ENCODE assay signal across 8 cellular contexts in the genomic region with DNA sequence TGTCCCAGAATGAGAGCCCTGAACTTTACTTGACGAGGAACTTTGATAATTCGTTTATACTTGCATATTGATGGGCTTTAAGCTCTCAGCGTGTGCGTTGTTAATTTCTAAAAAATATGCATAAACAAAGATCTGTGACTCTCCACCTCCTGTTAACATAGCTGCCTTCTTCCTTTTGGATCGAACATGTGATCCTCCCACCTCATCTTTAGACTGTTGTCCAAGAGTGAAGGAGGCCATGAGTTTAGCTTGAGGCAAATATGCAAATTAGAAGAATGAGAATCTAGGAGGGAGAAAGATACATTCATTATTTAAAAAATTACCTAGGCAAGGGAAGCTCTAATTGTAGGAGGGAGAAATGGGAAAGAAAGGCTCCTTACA. TPM values are rescaled to one million over a fixed set of nuclear protein-coding genes. Genes with fewer than 3 reads are reported as not detected.
DNase-seq lines count a peak whose midpoint lies in the region; ATAC-seq, FAIRE-seq and TF ChIP-seq lines count a peak whose summit lies in the region.

No MANE protein-coding gene starts in this region.

- no peak for TF ChIP-seq EP300 in H1 (IDR thresholded peaks at IDR 0.05; ENCODE audit: borderline replicate concordance in 1 of 2, low read depth in 2 of 2, low read length in 2 of 2)

- POLR2A ChIA-PET in PC-3 (lab: Charles Lee; ENCODE audit: unreplicated experiment) = interaction anchor here (0.7 kb wide), 1 partner anchor 10 kb away, joined by 4 read pairs; no protein-coding TSS in a partner anchor
- POLR2A ChIA-PET in H1 (lab: Charles Lee; ENCODE audit: partially characterized antibody) = interaction anchor here (0.6 to 1.9 kb wide), 6 partner anchors 9 to 143 kb away, joined by 3 to 6 read pairs (median 3); a partner anchor contains a TSS

- H4K20me1 ChIP-seq in PC-3 (ENCODE audit: low read length) (no peaks in the 10 kb centered on the region), H1 (replicated peaks in 1 of 2; ENCODE audit: control insufficient read depth in 1 of 2, insufficient read depth in 2 of 2, low read length in 2 of 2) (no peaks in the 10 kb centered on the region), neural progenitor cell (ENCODE audit: low read depth) (no peaks in the 10 kb centered on the region)

- H3K79me1 ChIP-seq in H1 (ENCODE audit: low read depth, low read length) = no peaks in the 10 kb centered on the region; the same call in 1 of the 2 replicates

- no peak overlapping the region for H4K91ac ChIP-seq in H1 (replicated peaks; ENCODE audit: insufficient read length, low read length)

- CTCF ChIA-PET in PC-3 (lab: Charles Lee) (interaction anchor here (0.6 kb wide), 1 partner anchor 96 kb away, joined by 4 read pairs; no protein-coding TSS in a partner anchor), H1 (lab: Charles Lee; ENCODE audit: partially characterized antibody) (interaction anchor here (0.6 to 1.4 kb wide), 7 partner anchors 20 to 1556 kb away, joined by 3 to 6 read pairs (median 3); no protein-coding TSS in a partner anchor)

- 0 out of 2 replicates have a peak, but pooled peaks have one; percentile 4 for ATAC-seq in PC-3
- no peak for ATAC-seq in left colon
- ATAC-seq in HG03460 (IDR thresholded peaks at IDR 0.05; ENCODE audit: unreplicated experiment) = no peak

- H2BK15ac ChIP-seq in H1 (ENCODE audit: low read length) = no peak overlapping the region

- H2BK12ac ChIP-seq in H1 (ENCODE audit: low read depth, low read length) = no peak overlapping the region

- H3K23ac ChIP-seq in H1 (ENCODE audit: insufficient read length) = no peak overlapping the region

- TF ChIP-seq POLR2A in H1 (IDR thresholded peaks at IDR 0.05; ENCODE audit: control extremely low read depth in 1 of 2, low read depth in 2 of 2, low read length in 2 of 2) = no peak

- H3K9ac ChIP-seq in PC-3 (ENCODE audit: low read length) (peak overlapping the region; percentile 81), H1 (replicated peaks in 1 of 4; ENCODE audit: extremely low read depth in 1 of 4, low read depth in 3 of 4, low read length in 3 of 4) (peak overlapping the region; percentile 62 to 91 (median 77); a peak in 6 of 7 replicates), neural progenitor cell (peak overlapping the region; percentile 74)

- 25% methylated on average over 5 of the region's 5 CpGs; no CpG with 5 or more reads in 1 of the 2 experiments for WGBS in H1 (ENCODE audit: extremely low coverage in 1 of 2, insufficient coverage in 1 of 2, insufficient read length in 1 of 2, insufficient replicate concordance in 2 of 2, low coverage in 1 of 2, low lambda C conversion rate in 2 of 2, missing lambda C conversion rate in 1 of 2), 2 experiments

- H3K36me3 ChIP-seq in PC-3 (ENCODE audit: low read depth, low read length) (no peaks in the 10 kb centered on the region), H1 (ENCODE audit: control insufficient read depth in 2 of 4, insufficient read depth in 4 of 4, low read length in 3 of 4) (no peaks in the 10 kb centered on the region), neural progenitor cell (no peaks in the 10 kb centered on the region)

- H3K27me3 ChIP-seq in PC-3 (ENCODE audit: low read length) (no peaks in the 10 kb centered on the region), H1 (replicated peaks in 1 of 4; ENCODE audit: control insufficient read depth in 3 of 4, extremely low read depth in 1 of 4, insufficient read depth in 3 of 4, low read length in 3 of 4) (no peaks in the 10 kb centered on the region), neural progenitor cell (peaks cover 4% of the 10 kb centered on the region)

- no peak overlapping the region for H3K18ac ChIP-seq in H1 (ENCODE audit: extremely low read depth, low read length)

- H3K4me2 ChIP-seq in PC-3 (ENCODE audit: low read length) (peak overlapping the region; percentile 88), H1 (ENCODE audit: insufficient read depth in 1 of 2, low read depth in 2 of 2, low read length in 2 of 2) (peak overlapping the region; percentile 80 to 85), neural progenitor cell (peak overlapping the region; percentile 90)

- peaks cover 32% of the 10 kb centered on the region for H3K79me2 ChIP-seq in PC-3 (ENCODE audit: low read length)
- H3K79me2 ChIP-seq in H1 (ENCODE audit: control insufficient read depth in 1 of 2, insufficient read depth in 2 of 2, low read length in 2 of 2) = no peaks in the 10 kb centered on the region
- peaks cover 11% of the 10 kb centered on the region for H3K79me2 ChIP-seq in neural progenitor cell (ENCODE audit: low read depth)

- intact Hi-C loops in PC-3 (cut with micrococcal nuclease) = no loop called here
- intact Hi-C loops in left colon (cut with DNase I, micrococcal nuclease) = no loop called here

- H3K4me3 ChIP-seq in PC-3 (ENCODE audit: low read length) = peak overlapping the region; percentile 86
- H3K4me3 ChIP-seq in H1 (ENCODE audit: extremely low read depth in 1 of 4, insufficient read depth in 2 of 4, low read depth in 3 of 4, low read length in 4 of 4) = peak overlapping the region; percentile 75 to 83 (median 76)
- peak overlapping the region; percentile 71 for H3K4me3 ChIP-seq in neural progenitor cell

- no peak overlapping the region for H3K4ac ChIP-seq in H1 (replicated peaks; ENCODE audit: insufficient read length, low read depth, low read length)

- no peak overlapping the region for H2BK120ac ChIP-seq in H1 (replicated peaks; ENCODE audit: low read depth, low read length)

- H3K27me3 Mint-ChIP-seq in neural progenitor cell (ENCODE audit: insufficient read depth, low read depth) = no peaks in the 10 kb centered on the region

- peak overlapping the region; percentile 92 for H3K4me3 Mint-ChIP-seq in neural progenitor cell

- no peak overlapping the region for H2BK5ac ChIP-seq in H1 (ENCODE audit: low read depth, low read length)

- peak; percentile 33 for DNase-seq in GM03348 (ENCODE audit: low spot score)
- no peak for DNase-seq in PC-3
- no peak for DNase-seq in H1 (ENCODE audit: low read depth in 1 of 2, low spot score in 2 of 2)
- DNase-seq in neural progenitor cell (ENCODE audit: low spot score) = no peak
- DNase-seq in left colon = no peak
- no peak for DNase-seq in GM19239 (ENCODE audit: insufficient read length, low spot score)
- no peak for DNase-seq in D341Med (ENCODE audit: low spot score)

- H3K36me3 Mint-ChIP-seq in neural progenitor cell = peaks cover 2% of the 10 kb centered on the region

- H2BK20ac ChIP-seq in H1 (ENCODE audit: low read length) = no peak overlapping the region

- H2AFZ ChIP-seq in PC-3 (ENCODE audit: low read length) (peak overlapping the region; percentile 99), H1 (ENCODE audit: low read length) (peak overlapping the region; percentile 54), neural progenitor cell (replicated peaks) (no peak overlapping the region)

- H4K8ac ChIP-seq in H1 (ENCODE audit: extremely low read depth, insufficient read depth, low read length) = no peak overlapping the region

- H2AK5ac ChIP-seq in H1 (ENCODE audit: low read depth, low read length) = no peak overlapping the region

- H3K14ac ChIP-seq in H1 (ENCODE audit: insufficient read length) = no peak overlapping the region

- H3F3A ChIP-seq in PC-3 (ENCODE audit: low read length, unreplicated experiment) = no peaks in the 10 kb centered on the region
- H3F3A ChIP-seq in neural progenitor cell (ENCODE audit: low read depth) = peaks cover 4% of the 10 kb centered on the region

- BruUV-seq in PC-3 (replicated peaks; lab: Mats Ljungman, UMichigan) = TSS peak; percentile 69

- no peaks in the 10 kb centered on the region for H3K9me3 Mint-ChIP-seq in neural progenitor cell

- H3K9me2 ChIP-seq in PC-3 (replicated peaks; ENCODE audit: low read length) = no peaks in the 10 kb centered on the region

- H4K5ac ChIP-seq in H1 (ENCODE audit: insufficient read length, low read depth, low read length) = peak overlapping the region; percentile 20

- no peak for TF ChIP-seq RAD21 in H1 (IDR thresholded peaks at IDR 0.05 in 1 of 2, conservative IDR thresholded peaks at IDR 0.05 in 1 of 2; ENCODE audit: low read depth in 2 of 2, low read length in 2 of 2)

- H3K4me1 Mint-ChIP-seq in neural progenitor cell = peaks cover 22% of the 10 kb centered on the region

- no peak overlapping the region for H3K56ac ChIP-seq in H1 (replicated peaks; ENCODE audit: insufficient read length, low read depth, low read length)

- H3K4me1 ChIP-seq in PC-3 (ENCODE audit: insufficient read depth, low read length) = peaks cover 24% of the 10 kb centered on the region
- H3K4me1 ChIP-seq in H1 (replicated peaks in 1 of 4; ENCODE audit: control insufficient read depth in 3 of 4, insufficient read depth in 4 of 4, low read length in 3 of 4) = peaks cover 0 to 3% (median 0%) of the 10 kb centered on the region in 4 experiments; a peak in 1 of 7 replicates
- peaks cover 18% of the 10 kb centered on the region for H3K4me1 ChIP-seq in neural progenitor cell

- H3K27ac Mint-ChIP-seq in neural progenitor cell = peak overlapping the region; percentile 62

- H3K23me2 ChIP-seq in H1 (ENCODE audit: low read depth, low read length) = peaks cover 5% of the 10 kb centered on the region

- TF ChIP-seq CTCF in PC-3 (conservative IDR thresholded peaks at IDR 0.05; ENCODE audit: low read depth, low read length) (no peak), H1 (IDR thresholded peaks at IDR 0.05; ENCODE audit: control extremely low read depth in 1 of 3, insufficient read depth in 1 of 3, low read depth in 1 of 3, low read length in 3 of 3) (no peak), neural progenitor cell (IDR thresholded peaks at IDR 0.05) (no peak)

- H3K27ac ChIP-seq in PC-3 (ENCODE audit: low read length) (0 out of 2 replicates have a peak overlapping the region, but pooled peaks have one; percentile 69), H1 (ENCODE audit: low read depth, low read length) (no peak overlapping the region), neural progenitor cell (no peak overlapping the region)

- FAIRE-seq in H1 (lab: Jason Lieb, UNC) = no peak
- no peak for FAIRE-seq in GM19239 (lab: Jason Lieb, UNC)

- H3K9me3 ChIP-seq in PC-3 (ENCODE audit: low read length) (no peaks in the 10 kb centered on the region), H1 (ENCODE audit: insufficient read depth in 2 of 2, low read depth in 1 of 2, low read length in 1 of 2) (no peaks in the 10 kb centered on the region), neural progenitor cell (ENCODE audit: low read depth) (no peaks in the 10 kb centered on the region)

RNA-seq across cellular contexts. Expression of a gene that starts 0.6 kb away (rescaled TPM):
- 12.6 and 24.8 TPM in 2 replicates for total RNA-seq in PC-3 (2014; rRNA removed)
- 13.1 and 13.5 TPM in 2 replicates for total RNA-seq in H1 (2021; fragmentation: NEBNext Ultra II Directional; extraction: Animal tissue kit (Norgen Biotek cat#: 25700))
- polyA plus RNA-seq in H1 (2011; rRNA removed) = 9.7 and 13.1 TPM in 2 replicates
- polyA plus RNA-seq in H1 (2011; cell fraction: cytosol; rRNA removed) = 15.0 TPM
- 12.2 TPM for polyA plus RNA-seq in H1 (2011; cell fraction: nucleus; rRNA removed)
- 9.7 to 13.3 TPM (median 11.6 TPM) in 4 replicates for polyA plus RNA-seq in H1 (2012, experiment 1 of 2)
- 4.2 TPM for polyA plus RNA-seq in H1 (2012, experiment 2 of 2)
- 8.7 TPM for polyA plus RNA-seq in H1 (2013, experiment 1 of 2)
- polyA plus RNA-seq in H1 (2013, experiment 2 of 2) = 8.5 TPM
- 11.2 and 16.9 TPM in 2 replicates for polyA minus RNA-seq in H1 (2011; rRNA and poly(A)+ RNA removed)
- 11.8 TPM for polyA minus RNA-seq in H1 (2011; cell fraction: cytosol; rRNA and poly(A)+ RNA removed)
- 11.6 TPM for polyA minus RNA-seq in H1 (2011; cell fraction: nucleus; rRNA and poly(A)+ RNA removed)
- 22.6 and 35.0 TPM in 2 replicates for total RNA-seq in neural progenitor cell (ENCODE audit: low replicate concordance)
- total RNA-seq in left colon = 10 to 100 TPM; 13.4 to 16.3 TPM

RNA-seq across cellular contexts. Expression of a gene that starts 32.3 kb away (rescaled TPM):
- 0.66 and 0.86 TPM in 2 replicates for total RNA-seq in PC-3 (2014; rRNA removed)
- total RNA-seq in H1 (2021; fragmentation: NEBNext Ultra II Directional; extraction: Animal tissue kit (Norgen Biotek cat#: 25700)) = 0.55 and 0.88 TPM in 2 replicates
- 0.25 and 0.39 TPM in 2 replicates for polyA plus RNA-seq in H1 (2011; rRNA removed)
- 0.35 TPM for polyA plus RNA-seq in H1 (2011; cell fraction: cytosol; rRNA removed)
- 0.46 TPM for polyA plus RNA-seq in H1 (2011; cell fraction: nucleus; rRNA removed)
- 0.64 to 0.99 TPM (median 0.67 TPM) in 4 replicates for polyA plus RNA-seq in H1 (2012, experiment 1 of 2)
- polyA plus RNA-seq in H1 (2012, experiment 2 of 2) = not detected
- polyA plus RNA-seq in H1 (2013, experiment 1 of 2) = 0.24 TPM
- polyA plus RNA-seq in H1 (2013, experiment 2 of 2) = 0.28 TPM
- 0.91 and 9.8 TPM in 2 replicates for polyA minus RNA-seq in H1 (2011; rRNA and poly(A)+ RNA removed)
- polyA minus RNA-seq in H1 (2011; cell fraction: cytosol; rRNA and poly(A)+ RNA removed) = 2.8 TPM
- 6.8 TPM for polyA minus RNA-seq in H1 (2011; cell fraction: nucleus; rRNA and poly(A)+ RNA removed)
- 0.71 and 1.0 TPM in 2 replicates for total RNA-seq in neural progenitor cell (ENCODE audit: low replicate concordance)
- total RNA-seq in left colon = under 1 TPM; 0.64 to 0.79 TPM
